ENCODE assay signal across 8 cellular contexts in genomic region chr1:234961468-234962339, GRCh38.
DNase-seq lines count a peak whose midpoint lies in the region; ATAC-seq, FAIRE-seq and TF ChIP-seq lines count a peak whose summit lies in the region.

No MANE protein-coding gene starts in this region.

- H4K20me1 ChIP-seq in HepG2 (ENCODE audit: insufficient read depth, low read length), result no peaks in the 10 kb centered on the region

- TF ChIP-seq EP300 in HepG2 (IDR thresholded peaks at IDR 0.05; ENCODE audit: low read depth in 2 of 2, low read length in 2 of 2) (no peak), HepG2 (CRISPR knock-in tag; IDR thresholded peaks at IDR 0.05; ENCODE audit: borderline replicate concordance) (no peak)

- no peaks in the 10 kb centered on the region for H3K9me3 Mint-ChIP-seq in activated CD4-positive, alpha-beta T cell treated with anti-CD3 and anti-CD28 coated beads, Interleukin-2, amount 10 ng/mL, durations not matched to agents 7 days and 5 days

- H2AFZ ChIP-seq in HepG2 (ENCODE audit: low read length), result no peak overlapping the region

- WGBS in HepG2 (ENCODE audit: low lambda C conversion rate), result 74% methylated on average over 8 of the region's 9 CpGs

- peak overlapping the region; percentile 92 for H3K9ac ChIP-seq in HepG2 (ENCODE audit: insufficient read depth, low read depth, low read length)

- TF ChIP-seq CTCF in ascending aorta (IDR thresholded peaks at IDR 0.05), result no peak
- TF ChIP-seq CTCF in HepG2 (CRISPR knock-in tag; IDR thresholded peaks at IDR 0.05), result no peak
- TF ChIP-seq CTCF in tibial artery (IDR thresholded peaks at IDR 0.05), result no peak

- no peak for DNase-seq in activated CD4-positive, alpha-beta T cell treated with anti-CD3 and anti-CD28 coated beads, Interleukin-2, amount 10 ng/mL, durations not matched to agents 7 days and 5 days
- DNase-seq in activated CD4-positive, alpha-beta T cell treated with anti-CD3 and anti-CD28 coated beads for 1 hour, result no peak
- DNase-seq in ascending aorta (ENCODE audit: low spot score in 2 of 2) (peak in 1 of 2 donors; percentile 66), HepG2 (ENCODE audit: low spot score) (no peak), tibial artery (peak in 1 of 2 donors; percentile 65), NCI-H345 treated with DMSO at 0.1 percent for 48 hours (lab: John Stamatoyannopoulos, UW; ENCODE audit: unreplicated experiment) (no peak), NCI-H510A (lab: John Stamatoyannopoulos, UW) (no peak)

- peaks cover 19 to 49% of the 10 kb centered on the region in 2 donors for H3K4me1 ChIP-seq in ascending aorta
- peaks cover 94% of the 10 kb centered on the region for H3K4me1 ChIP-seq in HepG2 (ENCODE audit: insufficient read depth, low read length)
- peaks cover 0 to 60% (median 54%) of the 10 kb centered on the region in 4 donors for H3K4me1 ChIP-seq in tibial artery

- H3K27ac ChIP-seq in KOPT-K1 (ENCODE audit: low read depth, low read length, poor library complexity, severe bottlenecking), result peak overlapping the region; percentile 51
- H3K27ac ChIP-seq in ascending aorta, result peak overlapping the region; percentile 81 to 85
- H3K27ac ChIP-seq in HepG2 (ENCODE audit: extremely low read length, insufficient read depth, low read length), result peak overlapping the region; percentile 100
- peak overlapping the region; percentile 63 to 77 for H3K27ac ChIP-seq in tibial artery

- in situ Hi-C loops in HepG2 (cut with HindIII; ENCODE audit: extremely low pct_ligation_motif_present, low pct_unique_long_range_greater_than_20kb), result no loop called here

- H3K4me1 Mint-ChIP-seq in activated CD4-positive, alpha-beta T cell treated with anti-CD3 and anti-CD28 coated beads, Interleukin-2, amount 10 ng/mL, durations not matched to agents 7 days and 5 days, result peaks cover 83% of the 10 kb centered on the region

- no peak for FAIRE-seq in HepG2 (lab: Jason Lieb, UNC)

- no peaks in the 10 kb centered on the region for H3K9me3 ChIP-seq in KOPT-K1 (ENCODE audit: insufficient read depth, low read length, poor library complexity, severe bottlenecking)
- H3K9me3 ChIP-seq in ascending aorta, result no peaks in the 10 kb centered on the region
- H3K9me3 ChIP-seq in HepG2 (ENCODE audit: low read length), result no peaks in the 10 kb centered on the region
- no peaks in the 10 kb centered on the region for H3K9me3 ChIP-seq in tibial artery

- CTCF ChIA-PET in activated CD4-positive, alpha-beta T cell treated with anti-CD3 and anti-CD28 coated beads, Interleukin-2, amount 10 ng/mL, durations not matched to agents 7 days and 5 days (lab: Charles Lee), result interaction anchor here (0.7 to 1.5 kb wide), 3 partner anchors 8 to 32 kb away, joined by 3 to 5 read pairs (median 4); no protein-coding TSS in a partner anchor
- CTCF ChIA-PET in HepG2 (lab: Yijun Ruan, JAX; ENCODE audit: low intra/inter-chr PET ratio, low total read pairs), result no interaction called here

- TF ChIP-seq RAD21 in HepG2 (CRISPR knock-in tag; IDR thresholded peaks at IDR 0.05), result no peak

- H3K36me3 Mint-ChIP-seq in activated CD4-positive, alpha-beta T cell treated with anti-CD3 and anti-CD28 coated beads, Interleukin-2, amount 10 ng/mL, durations not matched to agents 7 days and 5 days (ENCODE audit: low read depth), result peaks cover 14% of the 10 kb centered on the region

- BruUV-seq in HepG2 (replicated peaks; lab: Mats Ljungman, UMichigan), result no TSS peak

- TF ChIP-seq POLR2A in HepG2 (IDR thresholded peaks at IDR 0.05; ENCODE audit: insufficient read depth in 1 of 2, low read depth in 2 of 2, low read length in 2 of 2), result no peak; a peak in 2 of 4 replicates

- H3K4me3 Mint-ChIP-seq in activated CD4-positive, alpha-beta T cell treated with anti-CD3 and anti-CD28 coated beads, Interleukin-2, amount 10 ng/mL, durations not matched to agents 7 days and 5 days, result no peak overlapping the region

- no peaks in the 10 kb centered on the region for H3K27me3 Mint-ChIP-seq in activated CD4-positive, alpha-beta T cell treated with anti-CD3 and anti-CD28 coated beads, Interleukin-2, amount 10 ng/mL, durations not matched to agents 7 days and 5 days

- H3K4me2 ChIP-seq in HepG2 (ENCODE audit: low read depth, low read length), result peak overlapping the region; percentile 83

- H3K4me3 ChIP-seq in ascending aorta (peak overlapping the region in 1 of 2 donors; percentile 32), HepG2 (replicated peaks in 1 of 3; ENCODE audit: insufficient read depth in 1 of 3, low read depth in 2 of 3, low read length in 3 of 3) (peak overlapping the region in 1 of 3 experiments; percentile 55; a peak in 2 of 6 replicates), tibial artery (no peak overlapping the region)

- H3K79me2 ChIP-seq in HepG2 (ENCODE audit: insufficient read depth, low read length), result peaks cover 10% of the 10 kb centered on the region

- H3K27me3 ChIP-seq in ascending aorta (no peaks in the 10 kb centered on the region), HepG2 (ENCODE audit: control insufficient read depth in 1 of 2, insufficient read depth in 2 of 2, low read length in 2 of 2) (no peaks in the 10 kb centered on the region), tibial artery (no peaks in the 10 kb centered on the region)

- intact Hi-C loops in ascending aorta (cut with DNase I) (loop anchor here (2.0 kb wide), 1 partner anchor 35 kb away; no protein-coding TSS in a partner anchor), HepG2 (cut with micrococcal nuclease; ENCODE audit: unreplicated experiment) (loop anchor here (5.0 kb wide), 1 partner anchor 464 kb away; no protein-coding TSS in a partner anchor), tibial artery (cut with DNase I; ENCODE audit: low total_unique reads) (no loop called here)

- ATAC-seq in HepG2, result no peak

- H3K36me3 ChIP-seq in KOPT-K1 (ENCODE audit: insufficient read depth, low read length) (no peaks in the 10 kb centered on the region), ascending aorta (no peaks in the 10 kb centered on the region), HepG2 (replicated peaks in 1 of 2; ENCODE audit: control insufficient read depth in 1 of 2, insufficient read depth in 2 of 2, low read length in 2 of 2) (no peaks in the 10 kb centered on the region), tibial artery (no peaks in the 10 kb centered on the region)

- POLR2A ChIA-PET in activated CD4-positive, alpha-beta T cell treated with anti-CD3 and anti-CD28 coated beads, Interleukin-2, amount 10 ng/mL, durations not matched to agents 7 days and 5 days (lab: Charles Lee), result interaction anchor here (0.5 to 0.6 kb wide), 3 partner anchors 64 to 466 kb away, joined by 3 to 4 read pairs (median 4); no protein-coding TSS in a partner anchor
- POLR2A ChIA-PET in HepG2 (lab: Yijun Ruan, JAX), result interaction anchor here (0.8 to 13.1 kb wide), 23 partner anchors 14 to 462 kb away, joined by 3 to 657 read pairs (median 15); partner anchors contain the start of gene IRF2BP2

- peak overlapping the region; percentile 94 for H3K27ac Mint-ChIP-seq in activated CD4-positive, alpha-beta T cell treated with anti-CD3 and anti-CD28 coated beads, Interleukin-2, amount 10 ng/mL, durations not matched to agents 7 days and 5 days

TF ChIP-seq in HepG2, 621 proteins besides CTCF, POLR2A, EP300 and RAD21 (continues in another document):
- TF ChIP-seq ZNF781 (CRISPR knock-in tag; IDR thresholded peaks at IDR 0.05; ENCODE audit: borderline replicate concordance, not compliant biosample characterization) (no peak), TBX2 (CRISPR knock-in tag; IDR thresholded peaks at IDR 0.05; ENCODE audit: borderline replicate concordance) (no peak), RELA (CRISPR knock-in tag; IDR thresholded peaks at IDR 0.05) (no peak), EZH2 (conservative IDR thresholded peaks at IDR 0.05; ENCODE audit: low read depth, low read length) (no peak), ASH2L (IDR thresholded peaks at IDR 0.05; ENCODE audit: insufficient read length, low read depth, low read length) (no peak), HMGA1 (CRISPR knock-in tag; conservative IDR thresholded peaks at IDR 0.05) (no peak), CCDC6 (CRISPR knock-in tag; IDR thresholded peaks at IDR 0.05) (no peak), ZNF276 (CRISPR knock-in tag; IDR thresholded peaks at IDR 0.05; ENCODE audit: low read depth) (no peak), ZKSCAN5 (CRISPR knock-in tag; IDR thresholded peaks at IDR 0.05) (no peak), ZSCAN12 (CRISPR knock-in tag; IDR thresholded peaks at IDR 0.05) (no peak), STAG1 (CRISPR knock-in tag; IDR thresholded peaks at IDR 0.05) (no peak), SETDB1 (CRISPR knock-in tag; IDR thresholded peaks at IDR 0.05; ENCODE audit: borderline replicate concordance) (no peak), MED8 (CRISPR knock-in tag; IDR thresholded peaks at IDR 0.05; ENCODE audit: insufficient replicate concordance) (no peak), BCL6 (CRISPR knock-in tag; IDR thresholded peaks at IDR 0.05) (no peak), POGK (CRISPR knock-in tag; conservative IDR thresholded peaks at IDR 0.05) (peak; percentile 55; the same call in 1 of the 2 replicates), MAF1 (CRISPR knock-in tag; IDR thresholded peaks at IDR 0.05; ENCODE audit: borderline replicate concordance) (no peak)
